Comparison of ENCODE assay signal across 12 cellular contexts in genomic region chr7:2016761-2017482, GRCh38.
DNase-seq lines count a peak whose midpoint lies in the region; ATAC-seq and TF ChIP-seq lines count a peak whose summit lies in the region.
"Had no signal": no experiment of that assay in that cellular context is flagged by ENCODE, and none has a peak within 500 bp of the region (broad histone marks: within the 10 kb centered on the region; RNA-seq: fewer than 3 reads in every experiment).

No MANE protein-coding gene starts in this region.

- H3K27me3 ChIP-seq in right atrium auricular region = no peaks in the 10 kb centered on the region
- H3K27me3 ChIP-seq in upper lobe of left lung = no peaks in the 10 kb centered on the region
- H3K27me3 ChIP-seq: tibial nerve had no signal

- no peak for TF ChIP-seq CTCF in right atrium auricular region (IDR thresholded peaks at IDR 0.05)
- TF ChIP-seq CTCF in upper lobe of left lung (IDR thresholded peaks at IDR 0.05) = no peak

- TF ChIP-seq POLR2A in upper lobe of left lung (IDR thresholded peaks at IDR 0.05) = no peak

- intact Hi-C loops in left cardiac atrium (cut with DNase I) = no loop called here

- H3K36me3 ChIP-seq in right atrium auricular region (no peaks in the 10 kb centered on the region), upper lobe of left lung (peaks cover 0 to 21% (median 4%) of the 10 kb centered on the region in 4 donors)

- H3K4me1 ChIP-seq in right atrium auricular region = peaks cover 0 to 42% of the 10 kb centered on the region in 2 donors
- H3K4me1 ChIP-seq in upper lobe of left lung = peaks cover 5 to 17% (median 14%) of the 10 kb centered on the region in 4 donors

- H3K4me3 ChIP-seq in right atrium auricular region (no peak overlapping the region), upper lobe of left lung (no peak overlapping the region)
- H3K4me3 ChIP-seq: tibial nerve had no signal

- DNase-seq in left cardiac atrium = peak; percentile 13
- DNase-seq in right atrium auricular region (ENCODE audit: low spot score) = no peak
- peak; percentile 99 for DNase-seq in NCI-H748 (lab: John Stamatoyannopoulos, UW; ENCODE audit: unreplicated experiment)
- DNase-seq in mucosa of gallbladder (ENCODE audit: low spot score) = peak; percentile 48
- peak; percentile 8 to 84 for DNase-seq in upper lobe of left lung
- DNase-seq in DMS53 treated with DMSO at 0.1 percent for 48 hours (lab: John Stamatoyannopoulos, UW; ENCODE audit: unreplicated experiment) = no peak
- no peak for DNase-seq in putamen (ENCODE audit: low spot score)
- DNase-seq: activated CD4-positive, CD25-positive, alpha-beta regulatory T cell treated with anti-CD3 and anti-CD28 coated beads, Interleukin-2, amount 50 U/mL, for 72 hours; DND-41; hypothalamus had no signal

- WGBS in upper lobe of left lung, 2 donors = 92 to 93% methylated on average over 29 of the region's 29 CpGs

- H3K27ac ChIP-seq in right atrium auricular region (no peak overlapping the region), upper lobe of left lung (no peak overlapping the region)
- H3K27ac ChIP-seq: tibial nerve had no signal

- no peak for TF ChIP-seq EP300 in upper lobe of left lung (IDR thresholded peaks at IDR 0.05)

- H3K9me3 ChIP-seq in right atrium auricular region (no peaks in the 10 kb centered on the region), upper lobe of left lung (no peaks in the 10 kb centered on the region)
- H3K9me3 ChIP-seq: tibial nerve had no signal

- ATAC-seq in left cardiac atrium = no peak
- ATAC-seq in upper lobe of left lung (ENCODE audit: low FRiP score in 2 of 2) = no peak
- no peak for ATAC-seq in HG03571 (IDR thresholded peaks at IDR 0.05; ENCODE audit: unreplicated experiment)

Comparison
In these comparisons a context has a peak if more than half of its experiments do, and no peak if none do; other contexts are left out.
1. DNase-seq: peak in left cardiac atrium (single experiment), NCI-H748 (single experiment), mucosa of gallbladder (single experiment) and upper lobe of left lung (2 of 2); none in right atrium auricular region (single experiment), DMS53 treated with DMSO at 0.1 percent for 48 hours (single experiment) and putamen (single experiment).